Comparison of ENCODE assay signal across 8 cellular contexts in genomic region chr7:150371131-150371995, GRCh38. TPM values are rescaled to one million over a fixed set of nuclear protein-coding genes. Genes with fewer than 3 reads are reported as not detected.
DNase-seq lines count a peak whose midpoint lies in the region; ATAC-seq and TF ChIP-seq lines count a peak whose summit lies in the region.
"Had no signal": no experiment of that assay in that cellular context is flagged by ENCODE, and none has a peak within 500 bp of the region (broad histone marks: within the 10 kb centered on the region; RNA-seq: fewer than 3 reads in every experiment).

No MANE protein-coding gene starts in this region.

- ATAC-seq in right cardiac atrium (no peak), heart right ventricle (no peak), gastroesophageal sphincter (no peak)

- intact Hi-C loops in right cardiac atrium (cut with DNase I) = no loop called here
- intact Hi-C loops in heart right ventricle (cut with DNase I) = no loop called here
- intact Hi-C loops in testis (cut with DNase I; ENCODE audit: low total_unique reads) = loop anchor here (5.0 kb wide), 1 partner anchor 36 kb away; a partner anchor contains a TSS

- H3K36me3 ChIP-seq in heart right ventricle (peaks cover 0 to 57% (median 28%) of the 10 kb centered on the region in 9 donors), gastroesophageal sphincter (peaks cover 0 to 52% of the 10 kb centered on the region in 2 donors), testis (ENCODE audit: low read depth, missing control alignments) (no peaks in the 10 kb centered on the region)

- 85% methylated on average over 48 of the region's 48 CpGs for WGBS in right cardiac atrium
- 87 to 90% methylated on average over 48 of the region's 48 CpGs for WGBS in heart right ventricle, 2 donors
- 66 to 80% methylated on average over 5 to 6 of the region's 48 CpGs for WGBS in gastroesophageal sphincter (ENCODE audit: low coverage in 1 of 2), 2 donors
- WGBS in testis, 2 donors = 69 to 77% methylated on average over 12 to 46 of the region's 48 CpGs

- no peaks in the 10 kb centered on the region for H3K9me3 ChIP-seq in right cardiac atrium (ENCODE audit: control insufficient read depth, low read length)
- no peaks in the 10 kb centered on the region for H3K9me3 ChIP-seq in heart right ventricle
- H3K9me3 ChIP-seq in gastroesophageal sphincter = no peaks in the 10 kb centered on the region
- H3K9me3 ChIP-seq in testis = no peaks in the 10 kb centered on the region
- H3K9me3 ChIP-seq: vagina had no signal

- TF ChIP-seq CTCF in heart right ventricle (IDR thresholded peaks at IDR 0.05) = no peak
- TF ChIP-seq CTCF in gastroesophageal sphincter (IDR thresholded peaks at IDR 0.05) = no peak
- TF ChIP-seq CTCF in testis (IDR thresholded peaks at IDR 0.05) = no peak

- TF ChIP-seq EP300 in gastroesophageal sphincter (IDR thresholded peaks at IDR 0.05) = no peak

- H3K4me1 ChIP-seq in right cardiac atrium (ENCODE audit: control insufficient read depth, insufficient read depth, low read length) (peaks cover 4% of the 10 kb centered on the region), heart right ventricle (peaks cover 16 to 57% (median 38%) of the 10 kb centered on the region in 9 donors), gastroesophageal sphincter (peaks cover 0 to 59% (median 16%) of the 10 kb centered on the region in 3 donors), testis (peaks cover 19% of the 10 kb centered on the region)

- H3K4me3 ChIP-seq in right cardiac atrium (ENCODE audit: low read length) (no peak overlapping the region), heart right ventricle (no peak overlapping the region), gastroesophageal sphincter (no peak overlapping the region), testis (peak overlapping the region; percentile 29 to 39)

- no peak for TF ChIP-seq POLR2A in gastroesophageal sphincter (IDR thresholded peaks at IDR 0.05)
- TF ChIP-seq POLR2A in testis (IDR thresholded peaks at IDR 0.05) = no peak

- DNase-seq in right cardiac atrium = peak in 2 of 3 donors; percentile 58 to 65
- DNase-seq in heart right ventricle = no peak
- no peak for DNase-seq in testis
- DNase-seq in MV-4-11 (lab: John Stamatoyannopoulos, UW) = no peak
- DNase-seq in NCI-H2029 treated with DMSO at 0.1 percent for 48 hours (lab: John Stamatoyannopoulos, UW) = no peak

- no peaks in the 10 kb centered on the region for H3K27me3 ChIP-seq in right cardiac atrium (ENCODE audit: control insufficient read depth, insufficient read depth)
- no peaks in the 10 kb centered on the region for H3K27me3 ChIP-seq in heart right ventricle
- H3K27me3 ChIP-seq in gastroesophageal sphincter = no peaks in the 10 kb centered on the region
- no peaks in the 10 kb centered on the region for H3K27me3 ChIP-seq in testis
- H3K27me3 ChIP-seq: vagina had no signal

- H3K27ac ChIP-seq in right cardiac atrium (ENCODE audit: low read length) (no peak overlapping the region), heart right ventricle (peak overlapping the region in 3 of 10 donors; percentile 2 to 99 (median 14)), gastroesophageal sphincter (peak overlapping the region in 3 of 4 donors; percentile 44 to 95 (median 94)), testis (no peak overlapping the region)
- H3K27ac ChIP-seq: vagina had no signal

RNA-seq across cellular contexts. Expression of gene REPIN1, which starts 2.7 kb away (rescaled TPM):
- total RNA-seq in right cardiac atrium = 100 to 1,000 TPM in 3 of 4 donors, 10 to 100 TPM in 1; 98.2 to 116 (median 107) TPM
- 70.6 TPM for polyA plus RNA-seq in right cardiac atrium
- total RNA-seq in heart right ventricle = 100 to 1,000 TPM in 8 of 10 donors, 10 to 100 TPM in 2; 88.7 to 132 (median 114) TPM
- polyA plus RNA-seq in heart right ventricle = 10 to 100 TPM; 51.0 to 53.0 TPM
- 100 to 1,000 TPM in 2 of 4 donors, 10 to 100 TPM in 2; 72.7 to 132 (median 102) TPM for total RNA-seq in gastroesophageal sphincter
- 10 to 100 TPM; 59.1 to 73.9 TPM for total RNA-seq in testis
- polyA plus RNA-seq in testis (ENCODE audit: insufficient read depth, low read depth, low replicate concordance) = 45.4 TPM

RNA-seq across cellular contexts. Expression of gene ZNF775, which starts 7.8 kb away (rescaled TPM):
- total RNA-seq in right cardiac atrium (1 to 10 TPM; 5.1 to 6.5 (median 5.8) TPM), heart right ventricle (1 to 10 TPM; 1.9 to 4.7 (median 2.9) TPM), gastroesophageal sphincter (10 to 100 TPM in 2 of 4 donors, 1 to 10 TPM in 2; 5.3 to 12.5 (median 10.5) TPM), testis (10 to 100 TPM; 11.0 to 14.1 TPM)
- polyA plus RNA-seq in right cardiac atrium (4.5 TPM), heart right ventricle (1 to 10 TPM; 2.4 to 4.3 TPM), testis (ENCODE audit: insufficient read depth, low read depth, low replicate concordance) (5.2 TPM)

RNA-seq across cellular contexts. Expression of gene RARRES2, which starts 29.9 kb away (rescaled TPM):
- total RNA-seq in right cardiac atrium (100 to 1,000 TPM; 111 to 195 (median 174) TPM), heart right ventricle (10 to 100 TPM in 7 of 10 donors, 1 to 10 TPM in 3; 6.7 to 25.8 (median 16.2) TPM), gastroesophageal sphincter (100 to 1,000 TPM; 152 to 341 (median 157) TPM), testis (10 to 100 TPM; 21.1 to 58.8 TPM)
- polyA plus RNA-seq in right cardiac atrium (193 TPM), heart right ventricle (10 to 100 TPM; 25.6 to 33.0 TPM), testis (ENCODE audit: insufficient read depth, low read depth, low replicate concordance) (93.7 TPM)

RNA-seq across cellular contexts. Expression of gene ACTR3C, which starts 48.0 kb away (rescaled TPM):
- total RNA-seq in right cardiac atrium (1 to 10 TPM; 4.5 to 7.4 (median 5.5) TPM), heart right ventricle (1 to 10 TPM; 2.6 to 7.0 (median 3.5) TPM), gastroesophageal sphincter (1 to 10 TPM; 6.4 to 10.0 (median 8.1) TPM), testis (10 to 100 TPM in 1 of 2 donors, 1 to 10 TPM in 1; 6.1 to 13.0 TPM)
- polyA plus RNA-seq in right cardiac atrium (4.2 TPM), heart right ventricle (1 to 10 TPM; 2.7 to 3.5 TPM), testis (ENCODE audit: insufficient read depth, low read depth, low replicate concordance) (12.2 TPM)
- total RNA-seq: M059J had no signal

RNA-seq across cellular contexts. Expression of gene LRRC61, which starts 48.2 kb away (rescaled TPM):
- total RNA-seq in right cardiac atrium = 1 to 10 TPM; 5.7 to 8.0 (median 6.2) TPM
- 4.4 TPM for polyA plus RNA-seq in right cardiac atrium
- 1 to 10 TPM; 3.0 to 5.0 (median 3.9) TPM for total RNA-seq in heart right ventricle
- 1 to 10 TPM; 1.2 to 6.4 TPM for polyA plus RNA-seq in heart right ventricle
- total RNA-seq in gastroesophageal sphincter = 10 to 100 TPM in 2 of 4 donors, 1 to 10 TPM in 2; 7.1 to 25.1 (median 14.0) TPM
- 10 to 100 TPM; 18.4 to 35.4 TPM for total RNA-seq in testis
- polyA plus RNA-seq in testis (ENCODE audit: insufficient read depth, low read depth, low replicate concordance) = 16.7 TPM
- total RNA-seq: M059J had no signal

Comparison
In these comparisons a context has a peak if more than half of its experiments do, and no peak if none do; other contexts are left out.
1. DNase-seq: peak in right cardiac atrium (2 of 3); none in heart right ventricle (0 of 2), testis (single experiment), MV-4-11 (single experiment) and NCI-H2029 treated with DMSO at 0.1 percent for 48 hours (single experiment).
2. H3K27ac ChIP-seq: peak in gastroesophageal sphincter (3 of 4); none in right cardiac atrium (single experiment) and testis (0 of 2).
3. H3K4me3 ChIP-seq: peak in testis (2 of 2); none in right cardiac atrium (single experiment), heart right ventricle (0 of 10) and gastroesophageal sphincter (0 of 2).